In genomic region chr6:30915591-30915946, GRCh38 we compare ENCODE assay signal across 1 cellular context.
TF ChIP-seq lines count a peak whose summit lies in the region.

No MANE protein-coding gene starts in this region.

TF ChIP-seq in HEK293, 187 proteins besides CTCF, POLR2A, EP300 and RAD21 (continued from another document):
- TF ChIP-seq ZBTB11 (tag by site-specific recombination; conservative IDR thresholded peaks at IDR 0.05; ENCODE audit: low read depth): no peak
- no peak for TF ChIP-seq ZNF138 (tag by site-specific recombination; IDR thresholded peaks at IDR 0.05; ENCODE audit: borderline replicate concordance)
- no peak for TF ChIP-seq PRDM6 (tag by site-specific recombination; IDR thresholded peaks at IDR 0.05)
- no peak for TF ChIP-seq ZNF621 (tag by site-specific recombination; IDR thresholded peaks at IDR 0.05)
- no peak for TF ChIP-seq YY2 (tag by site-specific recombination; IDR thresholded peaks at IDR 0.05)
- TF ChIP-seq ZNF654 (tag by site-specific recombination; IDR thresholded peaks at IDR 0.05; ENCODE audit: low read depth): peak; percentile 94
- TF ChIP-seq ZNF76 (tag by site-specific recombination; IDR thresholded peaks at IDR 0.05; ENCODE audit: borderline replicate concordance, low read depth): no peak
- TF ChIP-seq ZNF223 (tag by site-specific recombination; IDR thresholded peaks at IDR 0.05): no peak
- 0 out of 2 replicates have a peak, but pooled peaks have one; percentile 18 for TF ChIP-seq IKZF3 (tag by site-specific recombination; IDR thresholded peaks at IDR 0.05)
- no peak for TF ChIP-seq SP7 (tag by site-specific recombination; IDR thresholded peaks at IDR 0.05)
